In the genomic region with DNA sequence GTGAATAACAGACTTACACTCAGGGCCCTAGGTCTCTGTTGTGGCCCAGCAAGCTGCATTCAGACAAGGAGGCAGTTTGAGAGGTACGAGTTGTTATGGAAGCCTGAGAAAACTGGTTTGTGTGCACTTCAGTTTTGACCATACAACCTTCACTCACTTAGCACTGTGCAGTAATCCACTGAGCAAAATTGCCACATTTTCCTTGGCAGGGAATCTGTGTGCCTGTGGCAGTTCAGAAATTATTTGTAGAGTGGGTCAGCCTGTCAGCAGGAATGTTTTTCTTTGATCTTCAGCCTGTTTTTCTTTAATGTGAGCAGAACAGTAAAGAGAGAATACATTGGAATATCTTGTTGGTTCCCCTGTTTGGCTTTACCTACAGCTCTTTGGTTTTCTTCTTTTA, we compare ENCODE assay signal across 21 cellular contexts. TPM values are rescaled to one million over a fixed set of nuclear protein-coding genes. Genes with fewer than 3 reads are reported as not detected.
DNase-seq lines count a peak whose midpoint lies in the region; ATAC-seq and TF ChIP-seq lines count a peak whose summit lies in the region.
"Had no signal": no experiment of that assay in that cellular context is flagged by ENCODE, and none has a peak within 500 bp of the region (broad histone marks: within the 10 kb centered on the region; RNA-seq: fewer than 3 reads in every experiment).

No MANE protein-coding gene starts in this region.

- peaks cover 13% of the 10 kb centered on the region for H3K9me3 Mint-ChIP-seq in activated T-helper 2 cell treated with anti-CD3 and anti-CD28 coated beads, Interferon-gamma antibody, Interleukin-2, Interleukin-4, amounts not matched to agents 10 μg/mL and 5 μg/mL and 100 μg/mL, durations not matched to agents 14 hours and 24 hours and 36 hours
- H3K9me3 Mint-ChIP-seq: immature natural killer cell had no signal

- no peak overlapping the region for H3K9ac ChIP-seq in GM23248

- no peak for TF ChIP-seq CTCF in fibroblast of pulmonary artery (IDR thresholded peaks at IDR 0.05; ENCODE audit: low read length, missing control alignments)

- H3K36me3 Mint-ChIP-seq in activated T-helper 2 cell treated with anti-CD3 and anti-CD28 coated beads, Interferon-gamma antibody, Interleukin-2, Interleukin-4, amounts not matched to agents 10 μg/mL and 5 μg/mL and 100 μg/mL, durations not matched to agents 14 hours and 24 hours and 36 hours (ENCODE audit: low read depth): peaks cover 68% of the 10 kb centered on the region

- intact Hi-C loops in activated T-helper 2 cell treated with anti-CD3 and anti-CD28 coated beads, Interferon-gamma antibody, Interleukin-2, Interleukin-4, amounts not matched to agents 10 μg/mL and 5 μg/mL and 100 μg/mL, durations not matched to agents 14 hours and 24 hours and 36 hours (cut with micrococcal nuclease): no loop called here

- no peak overlapping the region for H2AFZ ChIP-seq in GM23248

- no peaks in the 10 kb centered on the region for H4K20me1 ChIP-seq in GM23248 (ENCODE audit: insufficient read depth)

- H3K27ac Mint-ChIP-seq in activated T-helper 2 cell treated with anti-CD3 and anti-CD28 coated beads, Interferon-gamma antibody, Interleukin-2, Interleukin-4, amounts not matched to agents 10 μg/mL and 5 μg/mL and 100 μg/mL, durations not matched to agents 14 hours and 24 hours and 36 hours: peak overlapping the region; percentile 40
- H3K27ac Mint-ChIP-seq: immature natural killer cell had no signal

- peak overlapping the region; percentile 7 for H3K4me3 Mint-ChIP-seq in activated T-helper 2 cell treated with anti-CD3 and anti-CD28 coated beads, Interferon-gamma antibody, Interleukin-2, Interleukin-4, amounts not matched to agents 10 μg/mL and 5 μg/mL and 100 μg/mL, durations not matched to agents 14 hours and 24 hours and 36 hours (ENCODE audit: low read depth)
- H3K4me3 Mint-ChIP-seq: immature natural killer cell had no signal

- peak overlapping the region; percentile 25 for H3K27ac ChIP-seq in GM23248
- H3K27ac ChIP-seq: gastrocnemius medialis, stomach had no signal

- no peaks in the 10 kb centered on the region for H3K27me3 Mint-ChIP-seq in activated T-helper 2 cell treated with anti-CD3 and anti-CD28 coated beads, Interferon-gamma antibody, Interleukin-2, Interleukin-4, amounts not matched to agents 10 μg/mL and 5 μg/mL and 100 μg/mL, durations not matched to agents 14 hours and 24 hours and 36 hours (ENCODE audit: low read depth)

- no peak for ATAC-seq in GM21786 (IDR thresholded peaks at IDR 0.05; ENCODE audit: unreplicated experiment)
- ATAC-seq in GM21381 (IDR thresholded peaks at IDR 0.05; ENCODE audit: unreplicated experiment): no peak
- no peak for ATAC-seq in GM21447 (IDR thresholded peaks at IDR 0.05; ENCODE audit: unreplicated experiment)
- ATAC-seq: mucosa of descending colon had no signal

- 55 to 73% methylated on average over 1 of the region's 1 CpG for WGBS in GM23248 (ENCODE audit: low coverage in 1 of 2, low lambda C conversion rate in 2 of 2, missing lambda C conversion rate in 2 of 2), 2 experiments

- no peaks in the 10 kb centered on the region for H3K27me3 ChIP-seq in GM23248 (replicated peaks; ENCODE audit: insufficient read depth)
- H3K27me3 ChIP-seq: gastrocnemius medialis, stomach had no signal

- H3K36me3 ChIP-seq in GM23248 (ENCODE audit: low read depth): no peaks in the 10 kb centered on the region; the same call in 1 of the 2 replicates
- H3K36me3 ChIP-seq: gastrocnemius medialis had no signal

- peaks cover 51% of the 10 kb centered on the region for H3K4me1 ChIP-seq in GM23248 (ENCODE audit: insufficient read depth)
- H3K4me1 ChIP-seq: gastrocnemius medialis had no signal

- in situ Hi-C loops in GM23248 (cut with MboI): no loop called here

- H3K9me2 ChIP-seq in GM23248 (ENCODE audit: insufficient read depth): no peaks in the 10 kb centered on the region

- H3K4me3 ChIP-seq in GM23248 (no peak overlapping the region), fibroblast of pulmonary artery (replicated peaks; ENCODE audit: low read depth, low read length) (no peak overlapping the region)
- H3K4me3 ChIP-seq: gastrocnemius medialis, mucosa of descending colon, stomach had no signal

- H3K9me3 ChIP-seq in GM23248 (ENCODE audit: low read depth): no peaks in the 10 kb centered on the region
- H3K9me3 ChIP-seq: gastrocnemius medialis, mucosa of descending colon had no signal

- peaks cover 59% of the 10 kb centered on the region for H3F3A ChIP-seq in GM23248 (ENCODE audit: insufficient read depth)

- H3K4me1 Mint-ChIP-seq in activated T-helper 2 cell treated with anti-CD3 and anti-CD28 coated beads, Interferon-gamma antibody, Interleukin-2, Interleukin-4, amounts not matched to agents 10 μg/mL and 5 μg/mL and 100 μg/mL, durations not matched to agents 14 hours and 24 hours and 36 hours (ENCODE audit: low read depth): peaks cover 62% of the 10 kb centered on the region

- DNase-seq in GM23248 (peak; percentile 75), fibroblast of pulmonary artery (ENCODE audit: low read depth) (peak; percentile 63), renal cortical epithelial cell (ENCODE audit: low read depth) (peak; percentile 49)
- no peak for DNase-seq in activated T-helper 2 cell treated with anti-CD3 and anti-CD28 coated beads, Interferon-gamma antibody, Interleukin-2, Interleukin-4, amounts not matched to agents 10 μg/mL and 5 μg/mL and 100 μg/mL, durations not matched to agents 14 hours and 24 hours and 36 hours (ENCODE audit: low spot score)
- DNase-seq: activated naive CD4-positive, alpha-beta T cell treated with anti-CD3 and anti-CD28 coated beads, Interleukin-2, amount 50 U/mL, for 16 hours; cortex of kidney; gastrocnemius medialis; immature natural killer cell; Karpas-422; mucosa of descending colon; NCI-H2029; NCI-H82; SHP77; stomach; T-helper 9 cell had no signal

- peaks cover 69% of the 10 kb centered on the region for H3K79me2 ChIP-seq in GM23248 (ENCODE audit: insufficient read depth)

- no peak overlapping the region for H3K4me2 ChIP-seq in GM23248 (ENCODE audit: unreplicated experiment)

RNA-seq across cellular contexts. Expression of a gene that starts 20.1 kb away (rescaled TPM):
- total RNA-seq in GM23248 (2014; rRNA removed; shearing (Covaris generic)): 19.0 and 27.5 TPM in 2 replicates
- 18.2 and 19.8 TPM in 2 replicates for polyA plus RNA-seq in GM23248 (2016; fragmentation: Nextera tagmentation; extraction: Ambion mirVana)
- 124 and 139 TPM in 2 replicates for total RNA-seq in activated T-helper 2 cell treated with anti-CD3 and anti-CD28 coated beads, Interferon-gamma antibody, Interleukin-2, Interleukin-4, amounts not matched to agents 10 μg/mL and 5 μg/mL and 100 μg/mL, durations not matched to agents 14 hours and 24 hours and 36 hours
- total RNA-seq in renal cortical epithelial cell: 74.7 and 90.7 TPM in 2 replicates

RNA-seq across cellular contexts. Expression of a gene that starts 50.7 kb away (rescaled TPM):
- not detected in 2 replicates for total RNA-seq in GM23248 (2014; rRNA removed; shearing (Covaris generic))
- polyA plus RNA-seq in GM23248 (2016; fragmentation: Nextera tagmentation; extraction: Ambion mirVana): not detected in 2 replicates
- not detected in 2 replicates for total RNA-seq in activated T-helper 2 cell treated with anti-CD3 and anti-CD28 coated beads, Interferon-gamma antibody, Interleukin-2, Interleukin-4, amounts not matched to agents 10 μg/mL and 5 μg/mL and 100 μg/mL, durations not matched to agents 14 hours and 24 hours and 36 hours
- total RNA-seq in renal cortical epithelial cell: not detected in 2 replicates
- total RNA-seq: activated CD8-positive, alpha-beta memory T cell treated with anti-CD3 and anti-CD28 coated beads for 36 hours; gastrocnemius medialis; H4; mucosa of descending colon; pulmonary artery endothelial cell; stomach had no signal
- polyA plus RNA-seq: immature natural killer cell, stomach had no signal

RNA-seq across cellular contexts. Expression of a gene that starts 52.5 kb away (rescaled TPM):
- total RNA-seq in GM23248 (2014; rRNA removed; shearing (Covaris generic)): 26.2 and 28.5 TPM in 2 replicates
- polyA plus RNA-seq in GM23248 (2016; fragmentation: Nextera tagmentation; extraction: Ambion mirVana): 36.8 and 38.4 TPM in 2 replicates
- 72.0 and 73.8 TPM in 2 replicates for total RNA-seq in activated T-helper 2 cell treated with anti-CD3 and anti-CD28 coated beads, Interferon-gamma antibody, Interleukin-2, Interleukin-4, amounts not matched to agents 10 μg/mL and 5 μg/mL and 100 μg/mL, durations not matched to agents 14 hours and 24 hours and 36 hours
- 59.2 and 77.8 TPM in 2 replicates for total RNA-seq in renal cortical epithelial cell
